In genomic region chr20:45933231-45934045, GRCh38 we compare ENCODE assay signal across 8 cellular contexts. TPM values are rescaled to one million over a fixed set of nuclear protein-coding genes. Genes with fewer than 3 reads are reported as not detected.
DNase-seq lines count a peak whose midpoint lies in the region; ATAC-seq and TF ChIP-seq lines count a peak whose summit lies in the region.

No MANE protein-coding gene starts in this region.

- peak; percentile 50 to 70 (median 56) for DNase-seq in CD4-positive, alpha-beta memory T cell
- DNase-seq in HCEC 1CT (peak; percentile 77), NCI-H345 (lab: John Stamatoyannopoulos, UW) (peak; percentile 95), choroid plexus epithelial cell (ENCODE audit: low read depth) (peak; percentile 89), kidney glomerular epithelial cell (lab: John Stamatoyannopoulos, UW) (peak; percentile 54)
- DNase-seq in activated CD4-positive, CD25-positive, alpha-beta regulatory T cell treated with anti-CD3 and anti-CD28 coated beads, Interleukin-2, amount 50 U/mL, for 72 hours = peak; percentile 52
- DNase-seq in stimulated activated CD4-positive, alpha-beta T cell treated with anti-CD3 and anti-CD28 coated beads, Interleukin-1b, Interleukin-23, amount 100 ng/mL, for 24 hours (ENCODE audit: low read depth in 4 of 4, low spot score in 1 of 4) = peak in 3 of 4 experiments; percentile 25 to 54 (median 41)

- intact Hi-C loops in CD4-positive, alpha-beta memory T cell (cut with micrococcal nuclease) = loop anchor here (1.0 kb wide), 2 partner anchors 39 to 142 kb away; partner anchors contain the start of genes DNTTIP1, WFDC3 and ZNF335

- peak overlapping the region; percentile 81 to 83 for H3K4me3 ChIP-seq in CD4-positive, alpha-beta memory T cell (ENCODE audit: low read length in 2 of 2)
- peak overlapping the region; percentile 98 for H3K4me3 ChIP-seq in choroid plexus epithelial cell (ENCODE audit: low read depth, low read length)

- peaks cover 19% of the 10 kb centered on the region for H3K36me3 ChIP-seq in CD4-positive, alpha-beta memory T cell (ENCODE audit: insufficient read depth, low read length)

- H3K27ac Mint-ChIP-seq in CD4-positive, alpha-beta memory T cell = peak overlapping the region; percentile 96 to 98 (median 97)

- H3K4me3 Mint-ChIP-seq in CD4-positive, alpha-beta memory T cell = peak overlapping the region; percentile 95 to 98 (median 97)

- H3K4me1 Mint-ChIP-seq in CD4-positive, alpha-beta memory T cell = peaks cover 13 to 43% (median 29%) of the 10 kb centered on the region in 4 donors

- no peaks in the 10 kb centered on the region for H3K27me3 ChIP-seq in CD4-positive, alpha-beta memory T cell (ENCODE audit: insufficient read depth, low read length)

- POLR2A ChIA-PET in CD4-positive, alpha-beta memory T cell (lab: Charles Lee; ENCODE audit: partially characterized antibody) = interaction anchor here (0.6 to 7.4 kb wide), 20 partner anchors 8 to 571 kb away, joined by 3 to 245 read pairs (median 16); partner anchors contain the start of genes ACOT8, CTSA, DNTTIP1 and NEURL2

- TF ChIP-seq CTCF in choroid plexus epithelial cell (conservative IDR thresholded peaks at IDR 0.05; ENCODE audit: low read depth, low read length) = peak; percentile 56

- ATAC-seq in HG02884 (IDR thresholded peaks at IDR 0.05; ENCODE audit: unreplicated experiment) = no peak

- peaks cover 13 to 31% of the 10 kb centered on the region in 2 donors for H3K36me3 Mint-ChIP-seq in CD4-positive, alpha-beta memory T cell

- H3K27me3 Mint-ChIP-seq in CD4-positive, alpha-beta memory T cell = no peaks in the 10 kb centered on the region

- peaks cover 33% of the 10 kb centered on the region for H3K4me1 ChIP-seq in CD4-positive, alpha-beta memory T cell (ENCODE audit: insufficient read depth, low read length)

- CTCF ChIA-PET in CD4-positive, alpha-beta memory T cell (lab: Charles Lee; ENCODE audit: partially characterized antibody) = interaction anchor here (0.7 to 8.7 kb wide), 18 partner anchors 9 to 134 kb away, joined by 3 to 91 read pairs (median 4); partner anchors contain the start of genes ACOT8, ZNF335, ZSWIM1 and ZSWIM3

- H3K27ac ChIP-seq in CD4-positive, alpha-beta memory T cell (ENCODE audit: low read depth, low read length) = peak overlapping the region; percentile 99

- H3K9me3 Mint-ChIP-seq in CD4-positive, alpha-beta memory T cell = no peaks in the 10 kb centered on the region

- no peaks in the 10 kb centered on the region for H3K9me3 ChIP-seq in CD4-positive, alpha-beta memory T cell (ENCODE audit: control insufficient read depth in 1 of 2, low read length in 2 of 2)

RNA-seq across cellular contexts. Expression of gene PCIF1, which starts 1.0 kb away (rescaled TPM):
- 10 to 100 TPM; 63.1 to 69.4 TPM for total RNA-seq in CD4-positive, alpha-beta memory T cell
- 10 to 100 TPM; 70.9 to 83.4 TPM for polyA plus RNA-seq in CD4-positive, alpha-beta memory T cell

RNA-seq across cellular contexts. Expression of gene PLTP, which starts 21.5 kb away (rescaled TPM):
- under 1 TPM in 1 of 2 experiments, not detected in 1; 0.19 TPM for total RNA-seq in CD4-positive, alpha-beta memory T cell
- polyA plus RNA-seq in CD4-positive, alpha-beta memory T cell = under 1 TPM; 0.29 to 0.69 TPM

RNA-seq across cellular contexts. Expression of gene ZNF335, which starts 38.6 kb away (rescaled TPM):
- 10 to 100 TPM; 62.5 to 63.2 TPM for total RNA-seq in CD4-positive, alpha-beta memory T cell
- polyA plus RNA-seq in CD4-positive, alpha-beta memory T cell = 10 to 100 TPM in 1 of 2 donors, 1 to 10 TPM in 1; 6.4 to 16.5 TPM

RNA-seq across cellular contexts. Expression of gene CTSA, which starts 42.3 kb away (rescaled TPM):
- 100 to 1,000 TPM; 102 to 103 TPM for total RNA-seq in CD4-positive, alpha-beta memory T cell
- 100 to 1,000 TPM; 143 to 165 TPM for polyA plus RNA-seq in CD4-positive, alpha-beta memory T cell

RNA-seq across cellular contexts. Expression of gene NEURL2, which starts 42.4 kb away (rescaled TPM):
- total RNA-seq in CD4-positive, alpha-beta memory T cell = 1 to 10 TPM; 5.5 to 5.6 TPM
- polyA plus RNA-seq in CD4-positive, alpha-beta memory T cell = under 1 TPM; 0.29 to 0.75 TPM

Comparison
In these comparisons a context has a peak if more than half of its experiments do, and no peak if none do; other contexts are left out.
1. DNase-seq: peak in every context shown above with its lines; median percentile 95 in NCI-H345; 89 in choroid plexus epithelial cell; 77 in HCEC 1CT; 56 in CD4-positive, alpha-beta memory T cell; 54 in kidney glomerular epithelial cell; 52 in activated CD4-positive, CD25-positive, alpha-beta regulatory T cell treated with anti-CD3 and anti-CD28 coated beads, Interleukin-2, amount 50 U/mL, for 72 hours; 41 in stimulated activated CD4-positive, alpha-beta T cell treated with anti-CD3 and anti-CD28 coated beads, Interleukin-1b, Interleukin-23, amount 100 ng/mL, for 24 hours.